ENCODE assay signal across 2 cellular contexts in the genomic region with DNA sequence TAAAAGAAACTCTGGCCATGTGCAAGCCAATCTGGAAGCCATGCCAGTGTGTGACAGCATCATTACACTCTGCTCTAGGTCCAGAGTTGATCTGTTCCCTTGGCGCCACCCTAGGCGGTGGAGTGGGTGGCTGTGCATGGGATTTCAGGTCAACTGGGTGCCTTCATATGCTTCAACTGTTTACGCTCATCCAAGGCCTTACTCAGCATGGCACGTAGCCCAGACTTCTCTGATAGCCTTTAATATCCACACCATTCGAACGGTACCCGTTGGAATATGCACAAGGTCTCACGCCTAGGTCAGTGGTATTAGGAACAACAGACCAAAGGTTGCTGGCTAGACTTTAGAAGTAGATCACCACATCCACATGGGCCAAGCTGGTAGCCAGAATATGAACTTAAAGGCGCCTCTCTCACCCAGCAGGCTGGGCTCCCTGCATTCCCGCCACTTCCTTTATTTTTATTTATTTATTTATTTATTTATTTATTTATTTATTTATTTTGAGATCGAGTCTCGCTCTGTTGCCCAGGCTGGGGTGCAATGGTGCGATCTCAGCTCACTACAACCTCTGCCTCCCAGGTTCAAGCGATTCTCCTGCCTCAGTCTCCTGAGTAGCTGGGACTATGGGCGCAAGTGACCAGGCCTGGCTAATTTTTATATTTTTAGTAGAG.
TF ChIP-seq lines count a peak whose summit lies in the region.

No MANE protein-coding gene starts in this region.

TF ChIP-seq in K562, 482 proteins besides CTCF, POLR2A, EP300 and RAD21:
- TF ChIP-seq, protein P1, sequence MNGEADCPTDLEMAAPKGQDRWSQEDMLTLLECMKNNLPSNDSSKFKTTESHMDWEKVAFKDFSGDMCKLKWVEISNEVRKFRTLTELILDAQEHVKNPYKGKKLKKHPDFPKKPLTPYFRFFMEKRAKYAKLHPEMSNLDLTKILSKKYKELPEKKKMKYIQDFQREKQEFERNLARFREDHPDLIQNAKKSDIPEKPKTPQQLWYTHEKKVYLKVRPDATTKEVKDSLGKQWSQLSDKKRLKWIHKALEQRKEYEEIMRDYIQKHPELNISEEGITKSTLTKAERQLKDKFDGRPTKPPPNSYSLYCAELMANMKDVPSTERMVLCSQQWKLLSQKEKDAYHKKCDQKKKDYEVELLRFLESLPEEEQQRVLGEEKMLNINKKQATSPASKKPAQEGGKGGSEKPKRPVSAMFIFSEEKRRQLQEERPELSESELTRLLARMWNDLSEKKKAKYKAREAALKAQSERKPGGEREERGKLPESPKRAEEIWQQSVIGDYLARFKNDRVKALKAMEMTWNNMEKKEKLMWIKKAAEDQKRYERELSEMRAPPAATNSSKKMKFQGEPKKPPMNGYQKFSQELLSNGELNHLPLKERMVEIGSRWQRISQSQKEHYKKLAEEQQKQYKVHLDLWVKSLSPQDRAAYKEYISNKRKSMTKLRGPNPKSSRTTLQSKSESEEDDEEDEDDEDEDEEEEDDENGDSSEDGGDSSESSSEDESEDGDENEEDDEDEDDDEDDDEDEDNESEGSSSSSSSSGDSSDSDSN (IDR thresholded peaks at IDR 0.05; ENCODE audit: borderline replicate concordance in 1 of 2, low read depth in 2 of 2, low read length in 2 of 2) = no peak
- TF ChIP-seq SIN3B (IDR thresholded peaks at IDR 0.05; ENCODE audit: low read depth) (no peak), MAZ (CRISPR knock-in tag; conservative IDR thresholded peaks at IDR 0.05 in 1 of 2, IDR thresholded peaks at IDR 0.05 in 1 of 2) (no peak), SMARCE1 (IDR thresholded peaks at IDR 0.05) (no peak), PHF21A (IDR thresholded peaks at IDR 0.05; ENCODE audit: borderline replicate concordance, low read depth) (no peak), SMAD2 (IDR thresholded peaks at IDR 0.05; ENCODE audit: low read depth, low read length) (no peak), SPI1 (IDR thresholded peaks at IDR 0.05; ENCODE audit: borderline replicate concordance, low read depth, low read length) (no peak), TRIM24 (IDR thresholded peaks at IDR 0.05) (no peak)
- TF ChIP-seq, protein P2, sequence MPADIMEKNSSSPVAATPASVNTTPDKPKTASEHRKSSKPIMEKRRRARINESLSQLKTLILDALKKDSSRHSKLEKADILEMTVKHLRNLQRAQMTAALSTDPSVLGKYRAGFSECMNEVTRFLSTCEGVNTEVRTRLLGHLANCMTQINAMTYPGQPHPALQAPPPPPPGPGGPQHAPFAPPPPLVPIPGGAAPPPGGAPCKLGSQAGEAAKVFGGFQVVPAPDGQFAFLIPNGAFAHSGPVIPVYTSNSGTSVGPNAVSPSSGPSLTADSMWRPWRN (IDR thresholded peaks at IDR 0.05; ENCODE audit: low read depth) = no peak

TF ChIP-seq in liver, 16 proteins besides CTCF, POLR2A, EP300 and RAD21:
- TF ChIP-seq, protein P3, sequence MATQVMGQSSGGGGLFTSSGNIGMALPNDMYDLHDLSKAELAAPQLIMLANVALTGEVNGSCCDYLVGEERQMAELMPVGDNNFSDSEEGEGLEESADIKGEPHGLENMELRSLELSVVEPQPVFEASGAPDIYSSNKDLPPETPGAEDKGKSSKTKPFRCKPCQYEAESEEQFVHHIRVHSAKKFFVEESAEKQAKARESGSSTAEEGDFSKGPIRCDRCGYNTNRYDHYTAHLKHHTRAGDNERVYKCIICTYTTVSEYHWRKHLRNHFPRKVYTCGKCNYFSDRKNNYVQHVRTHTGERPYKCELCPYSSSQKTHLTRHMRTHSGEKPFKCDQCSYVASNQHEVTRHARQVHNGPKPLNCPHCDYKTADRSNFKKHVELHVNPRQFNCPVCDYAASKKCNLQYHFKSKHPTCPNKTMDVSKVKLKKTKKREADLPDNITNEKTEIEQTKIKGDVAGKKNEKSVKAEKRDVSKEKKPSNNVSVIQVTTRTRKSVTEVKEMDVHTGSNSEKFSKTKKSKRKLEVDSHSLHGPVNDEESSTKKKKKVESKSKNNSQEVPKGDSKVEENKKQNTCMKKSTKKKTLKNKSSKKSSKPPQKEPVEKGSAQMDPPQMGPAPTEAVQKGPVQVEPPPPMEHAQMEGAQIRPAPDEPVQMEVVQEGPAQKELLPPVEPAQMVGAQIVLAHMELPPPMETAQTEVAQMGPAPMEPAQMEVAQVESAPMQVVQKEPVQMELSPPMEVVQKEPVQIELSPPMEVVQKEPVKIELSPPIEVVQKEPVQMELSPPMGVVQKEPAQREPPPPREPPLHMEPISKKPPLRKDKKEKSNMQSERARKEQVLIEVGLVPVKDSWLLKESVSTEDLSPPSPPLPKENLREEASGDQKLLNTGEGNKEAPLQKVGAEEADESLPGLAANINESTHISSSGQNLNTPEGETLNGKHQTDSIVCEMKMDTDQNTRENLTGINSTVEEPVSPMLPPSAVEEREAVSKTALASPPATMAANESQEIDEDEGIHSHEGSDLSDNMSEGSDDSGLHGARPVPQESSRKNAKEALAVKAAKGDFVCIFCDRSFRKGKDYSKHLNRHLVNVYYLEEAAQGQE (IDR thresholded peaks at IDR 0.05) = peak; percentile 84
- TF ChIP-seq TAF1 (conservative IDR thresholded peaks at IDR 0.05) (no peak), SP1 (IDR thresholded peaks at IDR 0.05) (peak; percentile 99), JUND (IDR thresholded peaks at IDR 0.05) (peak; percentile 93 to 97), RXRA (IDR thresholded peaks at IDR 0.05) (peak; percentile 98 to 99), GABPA (IDR thresholded peaks at IDR 0.05 in 1 of 2, conservative IDR thresholded peaks at IDR 0.05 in 1 of 2) (peak in 1 of 2 donors; percentile 69), FOXA2 (IDR thresholded peaks at IDR 0.05) (peak; percentile 93), YY1 (IDR thresholded peaks at IDR 0.05) (peak; percentile 91), EGR1 (IDR thresholded peaks at IDR 0.05; ENCODE audit: low read depth in 2 of 2) (peak; percentile 95 to 96), HNF4G (IDR thresholded peaks at IDR 0.05) (peak; percentile 100), HNF4A (conservative IDR thresholded peaks at IDR 0.05) (peak; percentile 99), FOXA1 (IDR thresholded peaks at IDR 0.05) (peak; percentile 93), NR2F2 (IDR thresholded peaks at IDR 0.05) (peak; percentile 83)
- TF ChIP-seq, protein P4, sequence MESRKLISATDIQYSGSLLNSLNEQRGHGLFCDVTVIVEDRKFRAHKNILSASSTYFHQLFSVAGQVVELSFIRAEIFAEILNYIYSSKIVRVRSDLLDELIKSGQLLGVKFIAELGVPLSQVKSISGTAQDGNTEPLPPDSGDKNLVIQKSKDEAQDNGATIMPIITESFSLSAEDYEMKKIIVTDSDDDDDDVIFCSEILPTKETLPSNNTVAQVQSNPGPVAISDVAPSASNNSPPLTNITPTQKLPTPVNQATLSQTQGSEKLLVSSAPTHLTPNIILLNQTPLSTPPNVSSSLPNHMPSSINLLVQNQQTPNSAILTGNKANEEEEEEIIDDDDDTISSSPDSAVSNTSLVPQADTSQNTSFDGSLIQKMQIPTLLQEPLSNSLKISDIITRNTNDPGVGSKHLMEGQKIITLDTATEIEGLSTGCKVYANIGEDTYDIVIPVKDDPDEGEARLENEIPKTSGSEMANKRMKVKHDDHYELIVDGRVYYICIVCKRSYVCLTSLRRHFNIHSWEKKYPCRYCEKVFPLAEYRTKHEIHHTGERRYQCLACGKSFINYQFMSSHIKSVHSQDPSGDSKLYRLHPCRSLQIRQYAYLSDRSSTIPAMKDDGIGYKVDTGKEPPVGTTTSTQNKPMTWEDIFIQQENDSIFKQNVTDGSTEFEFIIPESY (IDR thresholded peaks at IDR 0.05) = peak; percentile 96
- TF ChIP-seq, protein P5, sequence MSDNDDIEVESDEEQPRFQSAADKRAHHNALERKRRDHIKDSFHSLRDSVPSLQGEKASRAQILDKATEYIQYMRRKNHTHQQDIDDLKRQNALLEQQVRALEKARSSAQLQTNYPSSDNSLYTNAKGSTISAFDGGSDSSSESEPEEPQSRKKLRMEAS (IDR thresholded peaks at IDR 0.05) = peak; percentile 99
- TF ChIP-seq, protein P6, sequence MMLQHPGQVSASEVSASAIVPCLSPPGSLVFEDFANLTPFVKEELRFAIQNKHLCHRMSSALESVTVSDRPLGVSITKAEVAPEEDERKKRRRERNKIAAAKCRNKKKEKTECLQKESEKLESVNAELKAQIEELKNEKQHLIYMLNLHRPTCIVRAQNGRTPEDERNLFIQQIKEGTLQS (IDR thresholded peaks at IDR 0.05) = peak; percentile 83
